ENCODE assay signal across 8 cellular contexts in genomic region chr1:243264718-243265117, GRCh38. TPM values are rescaled to one million over a fixed set of nuclear protein-coding genes. Genes with fewer than 3 reads are reported as not detected.
A peak's percentile ranks its signal among the peaks of the same experiment; 100 is the strongest.
DNase-seq lines count a peak whose midpoint lies in the region; ATAC-seq and TF ChIP-seq lines count a peak whose summit lies in the region.

No MANE protein-coding gene starts in this region.

- DNase-seq in GM12865 (ENCODE audit: low read depth) (peak; percentile 38), NCI-H524 treated with DMSO at 0.1 percent for 48 hours (lab: John Stamatoyannopoulos, UW) (peak; percentile 70), dermis microvascular lymphatic vessel endothelial cell (ENCODE audit: low read depth in 2 of 2) (peak; percentile 94 to 96), DMS114 treated with DMSO at 0.1 percent for 48 hours (lab: John Stamatoyannopoulos, UW; ENCODE audit: unreplicated experiment) (no peak), NCI-H1092 (lab: John Stamatoyannopoulos, UW) (no peak), NCI-H69 (lab: John Stamatoyannopoulos, UW) (no peak)

- no peak overlapping the region for H3K4me3 ChIP-seq in GM12865 (ENCODE audit: low read depth, low read length)
- peak overlapping the region; percentile 4 to 36 for H3K4me3 ChIP-seq in neutrophil (ENCODE audit: low read depth in 1 of 2, low read length in 1 of 2)

- H3K36me3 ChIP-seq in neutrophil: no peaks in the 10 kb centered on the region

- H3K9me3 ChIP-seq in neutrophil: no peaks in the 10 kb centered on the region

- TF ChIP-seq CTCF in GM12865 (IDR thresholded peaks at IDR 0.05; ENCODE audit: insufficient read depth, low read depth, low read length, missing control alignments): no peak
- no peak for TF ChIP-seq CTCF in neutrophil (IDR thresholded peaks at IDR 0.05)

- H3K4me1 ChIP-seq in neutrophil (ENCODE audit: control insufficient read depth in 1 of 2, insufficient read depth in 1 of 2, low read depth in 1 of 2, low read length in 1 of 2): peaks cover 76 to 78% of the 10 kb centered on the region in 2 experiments

- no peak for ATAC-seq in HG03280 (IDR thresholded peaks at IDR 0.05; ENCODE audit: unreplicated experiment)

- H3K27me3 ChIP-seq in neutrophil: no peaks in the 10 kb centered on the region

- H3K27ac ChIP-seq in neutrophil: peak overlapping the region; percentile 84

RNA-seq across cellular contexts. Expression of gene SDCCAG8, which starts 8.9 kb away (rescaled TPM):
- total RNA-seq in dermis microvascular lymphatic vessel endothelial cell: 21.4 and 22.5 TPM in 2 replicates

RNA-seq across cellular contexts. Expression of gene CEP170, which starts 9.6 kb away (rescaled TPM):
- total RNA-seq in dermis microvascular lymphatic vessel endothelial cell: 70.6 and 99.4 TPM in 2 replicates

Comparison
In these comparisons a context has a peak if more than half of its experiments do, and no peak if none do; other contexts are left out.
1. DNase-seq: peak in GM12865 (single experiment), NCI-H524 treated with DMSO at 0.1 percent for 48 hours (single experiment) and dermis microvascular lymphatic vessel endothelial cell (2 of 2); none in DMS114 treated with DMSO at 0.1 percent for 48 hours (single experiment), NCI-H1092 (single experiment) and NCI-H69 (single experiment).